In genomic region chr15:31298707-31299172, GRCh38 we compare ENCODE assay signal across 1 cellular context.
TF ChIP-seq lines count a peak whose summit lies in the region.

No MANE protein-coding gene starts in this region.

TF ChIP-seq in HepG2, 621 proteins besides CTCF, POLR2A, EP300 and RAD21 (continued from another document):
- TF ChIP-seq PHF5A (CRISPR knock-in tag; IDR thresholded peaks at IDR 0.05; ENCODE audit: low read depth, unreplicated experiment), result no peak
- no peak for TF ChIP-seq ZNF580 (CRISPR knock-in tag; IDR thresholded peaks at IDR 0.05; ENCODE audit: borderline replicate concordance, low read depth)
- no peak for TF ChIP-seq RORA (CRISPR knock-in tag; IDR thresholded peaks at IDR 0.05)
- TF ChIP-seq MTA1 (CRISPR knock-in tag; IDR thresholded peaks at IDR 0.05; ENCODE audit: borderline replicate concordance), result no peak
- no peak for TF ChIP-seq ZFP62 (CRISPR knock-in tag; IDR thresholded peaks at IDR 0.05)
